In genomic region chr15:40764766-40765136, GRCh38 we compare ENCODE assay signal across 8 cellular contexts. TPM values are rescaled to one million over a fixed set of nuclear protein-coding genes. Genes with fewer than 3 reads are reported as not detected.
DNase-seq lines count a peak whose midpoint lies in the region; ATAC-seq and TF ChIP-seq lines count a peak whose summit lies in the region.

No MANE protein-coding gene starts in this region.

- H3K27ac ChIP-seq in iPS DF 6.9 (ENCODE audit: low read length) = no peak overlapping the region
- peak overlapping the region in 19 of 21 experiments; percentile 48 to 84 (median 74) for H3K27ac ChIP-seq in skin epidermis

- intact Hi-C loops in activated B cell treated with CpG ODN at 0.5 μM for 24 hours (cut with micrococcal nuclease) = loop anchor here (1.0 to 5.0 kb wide), 4 partner anchors 9 to 353 kb away; partner anchors contain the start of genes BAHD1, CCDC32, INO80 and RMDN3

- H3K36me3 Mint-ChIP-seq in HFFc6 (ENCODE audit: low read depth) (no peaks in the 10 kb centered on the region), activated B cell treated with CpG ODN at 0.5 μM for 24 hours (ENCODE audit: low read depth) (peaks cover 2% of the 10 kb centered on the region)

- H3K4me3 ChIP-seq in iPS DF 6.9 (ENCODE audit: low read length) = peak overlapping the region; percentile 61; the same call in 1 of the 2 replicates
- H3K4me3 ChIP-seq in skin epidermis = peak overlapping the region in 6 of 7 experiments; percentile 41 to 59 (median 51)

- CTCF ChIA-PET in activated B cell treated with CpG ODN at 0.5 μM for 24 hours (lab: Charles Lee) = interaction anchor here (1.2 kb wide), 1 partner anchor 18 kb away, joined by 6 read pairs; no protein-coding TSS in a partner anchor

- ATAC-seq in activated B cell treated with CpG ODN at 0.5 μM for 24 hours (ENCODE audit: low read depth) (no peak), HG02623 (IDR thresholded peaks at IDR 0.05; ENCODE audit: unreplicated experiment) (no peak)

- WGBS in iPS DF 6.9 (ENCODE audit: insufficient coverage, insufficient read length) = no CpG with 5 or more reads among the region's 6 CpGs

- POLR2A ChIA-PET in activated B cell treated with CpG ODN at 0.5 μM for 24 hours (lab: Charles Lee) = interaction anchor here (1.5 to 4.2 kb wide), 4 partner anchors 11 to 70 kb away, joined by 3 to 15 read pairs (median 6); partner anchors contain the start of genes DNAJC17 and RAD51

- H3K27me3 Mint-ChIP-seq in HFFc6 (ENCODE audit: insufficient read depth) (peaks cover 4% of the 10 kb centered on the region), activated B cell treated with CpG ODN at 0.5 μM for 24 hours (no peaks in the 10 kb centered on the region)

- DNase-seq in HFFc6 (no peak), activated B cell treated with CpG ODN at 0.5 μM for 24 hours (no peak), iPS DF 6.9 (ENCODE audit: low read depth, low spot score) (no peak), T1000 (lab: John Stamatoyannopoulos, UW) (no peak), cortex of kidney (lab: John Stamatoyannopoulos, UW) (no peak), activated gamma-delta T cell treated with Interleukin-2 at 50 U/mL for 16 hours (no peak)

- H3K36me3 ChIP-seq in iPS DF 6.9 (ENCODE audit: control insufficient read depth, insufficient read depth, low read length) = no peaks in the 10 kb centered on the region

- H3K27ac Mint-ChIP-seq in HFFc6 = peak overlapping the region; percentile 52
- peak overlapping the region; percentile 66 for H3K27ac Mint-ChIP-seq in activated B cell treated with CpG ODN at 0.5 μM for 24 hours

- no peaks in the 10 kb centered on the region for H3K9me3 ChIP-seq in iPS DF 6.9 (ENCODE audit: control insufficient read depth, insufficient read depth, low read length)

- H3K4me1 Mint-ChIP-seq in HFFc6 (ENCODE audit: low read depth) = peaks cover 44% of the 10 kb centered on the region
- peaks cover 42% of the 10 kb centered on the region for H3K4me1 Mint-ChIP-seq in activated B cell treated with CpG ODN at 0.5 μM for 24 hours

- H3K9me3 Mint-ChIP-seq in HFFc6 (no peaks in the 10 kb centered on the region), activated B cell treated with CpG ODN at 0.5 μM for 24 hours (no peaks in the 10 kb centered on the region)

- no peak for TF ChIP-seq CTCF in HFFc6 (IDR thresholded peaks at IDR 0.05)
- TF ChIP-seq CTCF in activated B cell treated with CpG ODN at 0.5 μM for 24 hours (IDR thresholded peaks at IDR 0.05) = no peak

- peaks cover 13% of the 10 kb centered on the region for H3K4me1 ChIP-seq in iPS DF 6.9 (ENCODE audit: control insufficient read depth, insufficient read depth, low read length)

- H3K27me3 ChIP-seq in iPS DF 6.9 (ENCODE audit: control insufficient read depth, insufficient read depth, low read length) = no peaks in the 10 kb centered on the region

- H3K4me3 Mint-ChIP-seq in HFFc6 (peak overlapping the region; percentile 85), activated B cell treated with CpG ODN at 0.5 μM for 24 hours (peak overlapping the region; percentile 85)

RNA-seq across cellular contexts. Expression of gene GCHFR, which starts 0.9 kb away (rescaled TPM):
- 1 to 10 TPM; 1.6 to 3.1 (median 2.7) TPM for total RNA-seq in HFFc6 (2021; fragmentation: NEBNext Ultra II Directional; extraction: Animal tissue kit (Norgen Biotek cat#: 25700))
- total RNA-seq in activated B cell treated with CpG ODN at 0.5 μM for 24 hours = 19.5 and 21.1 TPM in 2 replicates

RNA-seq across cellular contexts. Expression of gene C15orf62, which starts 5.0 kb away (rescaled TPM):
- total RNA-seq in HFFc6 (2021; fragmentation: NEBNext Ultra II Directional; extraction: Animal tissue kit (Norgen Biotek cat#: 25700)) = under 1 TPM in 2 of 6 experiments, not detected in 4; 0.14 to 0.20 TPM
- total RNA-seq in activated B cell treated with CpG ODN at 0.5 μM for 24 hours = 5.7 and 6.5 TPM in 2 replicates

RNA-seq across cellular contexts. Expression of gene RMDN3, which starts 9.7 kb away (rescaled TPM):
- 10 to 100 TPM; 32.6 to 43.2 (median 35.6) TPM for total RNA-seq in HFFc6 (2021; fragmentation: NEBNext Ultra II Directional; extraction: Animal tissue kit (Norgen Biotek cat#: 25700))
- total RNA-seq in activated B cell treated with CpG ODN at 0.5 μM for 24 hours = 25.5 and 25.6 TPM in 2 replicates

RNA-seq across cellular contexts. Expression of gene ZFYVE19, which starts 42.1 kb away (rescaled TPM):
- 10 to 100 TPM; 10.7 to 13.5 (median 12.1) TPM for total RNA-seq in HFFc6 (2021; fragmentation: NEBNext Ultra II Directional; extraction: Animal tissue kit (Norgen Biotek cat#: 25700))
- total RNA-seq in activated B cell treated with CpG ODN at 0.5 μM for 24 hours = 23.2 and 25.2 TPM in 2 replicates

RNA-seq across cellular contexts. Expression of gene DNAJC17, which starts 42.5 kb away (rescaled TPM):
- total RNA-seq in HFFc6 (2021; fragmentation: NEBNext Ultra II Directional; extraction: Animal tissue kit (Norgen Biotek cat#: 25700)) = 10 to 100 TPM; 25.9 to 39.9 (median 29.6) TPM
- total RNA-seq in activated B cell treated with CpG ODN at 0.5 μM for 24 hours = 43.1 and 51.0 TPM in 2 replicates
